18 cellular contexts compared by ENCODE assay signal in genomic region chr10:44294726-44295412, GRCh38.
A peak's percentile ranks its signal among the peaks of the same experiment; 100 is the strongest.
DNase-seq lines count a peak whose midpoint lies in the region; ATAC-seq and TF ChIP-seq lines count a peak whose summit lies in the region.
"Had no signal": no experiment of that assay in that cellular context is flagged by ENCODE, and none has a peak within 500 bp of the region (broad histone marks: within the 10 kb centered on the region; RNA-seq: fewer than 3 reads in every experiment).

No MANE protein-coding gene starts in this region.

- WGBS in heart left ventricle, 4 donors, result 97 to 98% (median 97%) methylated on average over 9 of the region's 9 CpGs
- 97% methylated on average over 9 of the region's 9 CpGs for WGBS in esophagus muscularis mucosa

- H3K4me1 ChIP-seq in heart left ventricle (peaks cover 0 to 51% (median 11%) of the 10 kb centered on the region in 12 donors), esophagus muscularis mucosa (peaks cover 14 to 41% (median 34%) of the 10 kb centered on the region in 4 donors), upper lobe of right lung (peaks cover 14% of the 10 kb centered on the region)

- H3K36me3 ChIP-seq in heart left ventricle, result no peaks in the 10 kb centered on the region
- no peaks in the 10 kb centered on the region for H3K36me3 ChIP-seq in esophagus muscularis mucosa
- H3K36me3 ChIP-seq in upper lobe of right lung, result no peaks in the 10 kb centered on the region
- H3K36me3 ChIP-seq: cardiac muscle cell had no signal

- DNase-seq in heart left ventricle (no peak), Right ventricle myocardium inferior (ENCODE audit: missing footprints) (no peak), esophagus muscularis mucosa (ENCODE audit: extremely low spot score) (no peak), putamen (ENCODE audit: low spot score) (peak; percentile 49), upper lobe of right lung (no peak), HUDEP-2 (lab: John Stamatoyannopoulos, UW; ENCODE audit: unreplicated experiment in 76 of 76) (no peak)
- DNase-seq in stimulated activated CD4-positive, alpha-beta T cell treated with anti-CD3 and anti-CD28 coated beads, Interleukin-4, amount 100 ng/mL, for 24 hours, result no peak
- DNase-seq: 8988T; activated naive CD8-positive, alpha-beta T cell treated with anti-CD3 and anti-CD28 coated beads, Interleukin-2, amount 10 ng/mL, durations not matched to agents 7 days and 5 days; foreskin fibroblast; GDM1; left colon; NCI-H187 treated with DMSO at 0.1 percent for 48 hours; NCI-H446; T-helper 1 cell had no signal

- no peak for ATAC-seq in heart left ventricle
- ATAC-seq in Right ventricle myocardium inferior, result no peak
- ATAC-seq in upper lobe of right lung, result no peak
- no peak for ATAC-seq in HG03469 (IDR thresholded peaks at IDR 0.05; ENCODE audit: unreplicated experiment)
- ATAC-seq: left colon had no signal

- H3K4me3 ChIP-seq in heart left ventricle, result no peak overlapping the region
- no peak overlapping the region for H3K4me3 ChIP-seq in esophagus muscularis mucosa
- no peak overlapping the region for H3K4me3 ChIP-seq in upper lobe of right lung
- H3K4me3 ChIP-seq: cardiac muscle cell had no signal

- no peak for TF ChIP-seq POLR2A in heart left ventricle (IDR thresholded peaks at IDR 0.05)
- no peak for TF ChIP-seq POLR2A in esophagus muscularis mucosa (IDR thresholded peaks at IDR 0.05; ENCODE audit: low read depth)

- H3K27me3 ChIP-seq in heart left ventricle (peaks cover 0 to 3% (median 0%) of the 10 kb centered on the region in 9 donors), esophagus muscularis mucosa (no peaks in the 10 kb centered on the region), upper lobe of right lung (peaks cover 5% of the 10 kb centered on the region)

- H3K27ac ChIP-seq in heart left ventricle, result peak overlapping the region; percentile 57 to 98 (median 86)
- peak overlapping the region; percentile 76 to 83 (median 79) for H3K27ac ChIP-seq in esophagus muscularis mucosa (replicated peaks in 1 of 4)
- peak overlapping the region; percentile 90 for H3K27ac ChIP-seq in upper lobe of right lung
- H3K27ac ChIP-seq: cardiac muscle cell, VCaP had no signal

- intact Hi-C loops in heart left ventricle (cut with DNase I) (no loop called here), Right ventricle myocardium inferior (cut with DNase I) (no loop called here), esophagus muscularis mucosa (cut with DNase I) (no loop called here), upper lobe of right lung (cut with DNase I) (no loop called here)

- H3K9me3 ChIP-seq in heart left ventricle, result no peaks in the 10 kb centered on the region
- no peaks in the 10 kb centered on the region for H3K9me3 ChIP-seq in esophagus muscularis mucosa
- no peaks in the 10 kb centered on the region for H3K9me3 ChIP-seq in upper lobe of right lung

- no peak for TF ChIP-seq CTCF in heart left ventricle (IDR thresholded peaks at IDR 0.05)
- no peak for TF ChIP-seq CTCF in esophagus muscularis mucosa (IDR thresholded peaks at IDR 0.05)
- no peak for TF ChIP-seq CTCF in upper lobe of right lung (IDR thresholded peaks at IDR 0.05)

- no peak for TF ChIP-seq EP300 in esophagus muscularis mucosa (IDR thresholded peaks at IDR 0.05)
